Comparison of ENCODE assay signal across 1 cellular context in genomic region chrX:147699061-147699460, GRCh38.
TF ChIP-seq lines count a peak whose summit lies in the region.

No MANE protein-coding gene starts in this region.

TF ChIP-seq in H1, 55 proteins besides CTCF, POLR2A, EP300 and RAD21 (continued from another document):
- TF ChIP-seq ZNF274 (IDR thresholded peaks at IDR 0.05; ENCODE audit: borderline replicate concordance, extremely low read depth, low read length), result peak; percentile 25; the same call in 1 of the 2 replicates
- TF ChIP-seq SP1 (IDR thresholded peaks at IDR 0.05; ENCODE audit: low read depth, low read length), result peak; percentile 82
- no peak for TF ChIP-seq SUZ12 (IDR thresholded peaks at IDR 0.05; ENCODE audit: low read length)
- TF ChIP-seq SRF (IDR thresholded peaks at IDR 0.05; ENCODE audit: low read depth, low read length), result no peak
- TF ChIP-seq NANOG (IDR thresholded peaks at IDR 0.05; ENCODE audit: insufficient read depth, low read depth, low read length, poor library complexity, severe bottlenecking), result peak; percentile 94
- no peak for TF ChIP-seq KDM1A (IDR thresholded peaks at IDR 0.05; ENCODE audit: borderline replicate concordance, low read length)
- TF ChIP-seq RNF2 (IDR thresholded peaks at IDR 0.05; ENCODE audit: borderline replicate concordance, low read depth, low read length, missing control alignments, poor library complexity, severe bottlenecking), result no peak
- TF ChIP-seq CBX8 (IDR thresholded peaks at IDR 0.05; ENCODE audit: borderline replicate concordance, low read depth, low read length), result no peak
- TF ChIP-seq KDM4A (IDR thresholded peaks at IDR 0.05; ENCODE audit: low read depth, low read length, severe bottlenecking), result no peak
- no peak for TF ChIP-seq EZH2 (IDR thresholded peaks at IDR 0.05; ENCODE audit: low read depth, low read length, severe bottlenecking)
- TF ChIP-seq SIRT6 (IDR thresholded peaks at IDR 0.05; ENCODE audit: low read length), result no peak
- peak; percentile 99 for TF ChIP-seq TCF12 (IDR thresholded peaks at IDR 0.05; ENCODE audit: low read depth, low read length)
- TF ChIP-seq NRF1 (IDR thresholded peaks at IDR 0.05; ENCODE audit: low read depth, low read length), result no peak
- TF ChIP-seq PHF8 (conservative IDR thresholded peaks at IDR 0.05; ENCODE audit: low read depth, low read length), result no peak
- no peak for TF ChIP-seq ATF3 (IDR thresholded peaks at IDR 0.05; ENCODE audit: insufficient read depth, low read depth, low read length)
- no peak for TF ChIP-seq CHD1 (IDR thresholded peaks at IDR 0.05; ENCODE audit: low read depth, low read length)
- TF ChIP-seq USF2 (IDR thresholded peaks at IDR 0.05; ENCODE audit: low read length), result no peak
- TF ChIP-seq HDAC6 (IDR thresholded peaks at IDR 0.05; ENCODE audit: low read depth, low read length), result no peak
- no peak for TF ChIP-seq SP2 (IDR thresholded peaks at IDR 0.05; ENCODE audit: low read length)
- TF ChIP-seq SP4 (IDR thresholded peaks at IDR 0.05; ENCODE audit: low read length), result no peak
- no peak for TF ChIP-seq CREB1 (IDR thresholded peaks at IDR 0.05)
- 0 out of 2 replicates have a peak, but pooled peaks have one; percentile 36 for TF ChIP-seq EGR1 (IDR thresholded peaks at IDR 0.05; ENCODE audit: borderline replicate concordance, low read depth, low read length)
- TF ChIP-seq TBP (IDR thresholded peaks at IDR 0.05; ENCODE audit: low read depth, low read length), result no peak
- no peak for TF ChIP-seq YY1 (IDR thresholded peaks at IDR 0.05; ENCODE audit: low read depth, low read length)
- TF ChIP-seq RFX5 (IDR thresholded peaks at IDR 0.05; ENCODE audit: borderline replicate concordance, low read depth, low read length), result no peak
- TF ChIP-seq TEAD4 (IDR thresholded peaks at IDR 0.05; ENCODE audit: low read depth, low read length), result peak; percentile 79
- TF ChIP-seq RXRA (IDR thresholded peaks at IDR 0.05; ENCODE audit: insufficient read depth, low read depth, low read length), result 0 out of 2 replicates have a peak, but pooled peaks have one; percentile 7
- TF ChIP-seq POLR2AphosphoS5 (IDR thresholded peaks at IDR 0.05; ENCODE audit: low read depth, low read length), result peak; percentile 84
- no peak for TF ChIP-seq CHD2 (IDR thresholded peaks at IDR 0.05; ENCODE audit: low read length)
- no peak for TF ChIP-seq POU5F1 (IDR thresholded peaks at IDR 0.05; ENCODE audit: low read depth, low read length)
- TF ChIP-seq HDAC2 (IDR thresholded peaks at IDR 0.05; ENCODE audit: borderline replicate concordance in 1 of 2, low read depth in 2 of 2, low read length in 2 of 2), result peak; percentile 34 to 82; a peak in 2 of 4 replicates
- no peak for TF ChIP-seq SIN3A (conservative IDR thresholded peaks at IDR 0.05 in 1 of 2, IDR thresholded peaks at IDR 0.05 in 1 of 2; ENCODE audit: low read depth in 1 of 2, low read length in 2 of 2)
- TF ChIP-seq BCL11A (IDR thresholded peaks at IDR 0.05; ENCODE audit: low read depth in 2 of 2, low read length in 2 of 2), result peak; percentile 64 to 70
- TF ChIP-seq BACH1 (IDR thresholded peaks at IDR 0.05; ENCODE audit: low read length), result no peak
- no peak for TF ChIP-seq SAP30 (IDR thresholded peaks at IDR 0.05; ENCODE audit: insufficient read depth, insufficient replicate concordance, low read length)
- TF ChIP-seq CHD7 (IDR thresholded peaks at IDR 0.05; ENCODE audit: insufficient replicate concordance, low read length), result peak; percentile 56
- no peak for TF ChIP-seq TAF7 (optimal IDR thresholded peaks at IDR 0.05; ENCODE audit: borderline replicate concordance, low read depth, low read length)
- TF ChIP-seq MAX (IDR thresholded peaks at IDR 0.05), result no peak
- TF ChIP-seq MAFK (IDR thresholded peaks at IDR 0.05; ENCODE audit: low read depth, low read length), result no peak
- TF ChIP-seq CTBP2 (IDR thresholded peaks at IDR 0.05; ENCODE audit: borderline replicate concordance, insufficient read depth, insufficient read length, low read length), result no peak
- peak; percentile 40; the same call in 1 of the 2 replicates for TF ChIP-seq ATF2 (IDR thresholded peaks at IDR 0.05; ENCODE audit: low read length)
- TF ChIP-seq GTF2F1 (IDR thresholded peaks at IDR 0.05; ENCODE audit: borderline replicate concordance, low read depth, low read length), result no peak
- no peak for TF ChIP-seq RBBP5 (IDR thresholded peaks at IDR 0.05; ENCODE audit: borderline replicate concordance, low read depth, low read length)
- peak; percentile 64 for TF ChIP-seq JUND (IDR thresholded peaks at IDR 0.05; ENCODE audit: low read length)
- no peak for TF ChIP-seq BRCA1 (IDR thresholded peaks at IDR 0.05; ENCODE audit: low read depth, low read length)
- TF ChIP-seq SIX5 (IDR thresholded peaks at IDR 0.05; ENCODE audit: low read depth, low read length), result no peak
- no peak for TF ChIP-seq E2F6 (IDR thresholded peaks at IDR 0.05)
- TF ChIP-seq GABPA (IDR thresholded peaks at IDR 0.05; ENCODE audit: borderline replicate concordance, insufficient read depth, low read length), result no peak
- no peak for TF ChIP-seq CEBPB (IDR thresholded peaks at IDR 0.05; ENCODE audit: low read depth, low read length)
